In the genomic region with DNA sequence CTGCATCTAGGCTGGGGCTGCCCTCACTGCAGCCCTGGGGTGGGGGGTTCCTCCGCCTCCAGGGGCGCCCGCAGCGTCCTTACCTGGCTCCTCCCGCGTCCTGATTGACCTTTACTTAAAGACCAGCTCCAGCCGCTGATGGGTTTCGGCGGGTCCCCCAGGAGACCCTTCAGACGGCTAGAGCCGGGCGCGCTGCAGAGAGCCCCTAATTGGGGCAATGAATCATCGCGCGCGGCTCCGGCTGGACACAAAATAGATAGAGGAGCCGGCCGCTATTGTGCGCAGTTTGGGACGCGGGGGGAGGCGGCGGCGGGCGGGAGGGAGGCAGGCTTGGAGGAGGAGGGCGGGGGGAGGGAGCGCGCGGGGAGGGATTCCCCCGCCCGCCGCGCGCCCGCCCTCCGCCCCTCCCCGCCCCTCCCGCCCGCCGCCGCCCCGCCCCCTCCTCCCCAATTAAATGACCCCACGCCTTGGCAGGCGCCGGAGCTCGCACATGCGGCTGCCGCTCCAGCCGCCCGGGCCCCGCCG, we compare ENCODE assay signal across 8 cellular contexts. TPM values are rescaled to one million over a fixed set of nuclear protein-coding genes. Genes with fewer than 3 reads are reported as not detected.
DNase-seq lines count a peak whose midpoint lies in the region; ATAC-seq, FAIRE-seq and TF ChIP-seq lines count a peak whose summit lies in the region.

No MANE protein-coding gene starts in this region.

- WGBS in body of pancreas, 2 donors: 15% methylated on average over 22 of the region's 54 CpGs; no CpG with 5 or more reads in 1 of the 2 donors
- 1% methylated on average over 14 of the region's 54 CpGs for WGBS in HepG2 (ENCODE audit: low lambda C conversion rate)
- 4% methylated on average over 33 of the region's 54 CpGs for WGBS in urinary bladder

- H4K20me1 ChIP-seq in HepG2 (ENCODE audit: insufficient read depth, low read length): peaks cover 21% of the 10 kb centered on the region; the same call in 1 of the 2 replicates

- H3K4me2 ChIP-seq in HepG2 (ENCODE audit: low read depth, low read length): peak overlapping the region; percentile 83

- H3K4me1 ChIP-seq in body of pancreas (peaks cover 63% of the 10 kb centered on the region), HepG2 (ENCODE audit: insufficient read depth, low read length) (peaks cover 80% of the 10 kb centered on the region), urinary bladder (ENCODE audit: insufficient read depth) (peaks cover 2% of the 10 kb centered on the region)

- no TSS peak for BruUV-seq in HepG2 (replicated peaks; lab: Mats Ljungman, UMichigan)

- DNase-seq in AG09309 (ENCODE audit: low read depth) (no peak), H7 (peak; percentile 99), body of pancreas (peak; percentile 47 to 67 (median 55)), HepG2 (ENCODE audit: low spot score) (no peak)

- H3K36me3 ChIP-seq in H7 (replicated peaks; ENCODE audit: control insufficient read depth, insufficient read depth, low read length) (no peaks in the 10 kb centered on the region), body of pancreas (replicated peaks in 1 of 2; ENCODE audit: insufficient read depth in 1 of 2, low read depth in 2 of 2) (no peaks in the 10 kb centered on the region), HepG2 (replicated peaks in 1 of 2; ENCODE audit: control insufficient read depth in 1 of 2, insufficient read depth in 2 of 2, low read length in 2 of 2) (no peaks in the 10 kb centered on the region), urinary bladder (ENCODE audit: insufficient read depth) (no peaks in the 10 kb centered on the region)

- H3K27ac ChIP-seq in body of pancreas (peak overlapping the region in 2 of 4 donors; percentile 3 to 32), HepG2 (ENCODE audit: extremely low read length, insufficient read depth, low read length) (no peak overlapping the region), urinary bladder (ENCODE audit: low read depth) (no peak overlapping the region)

- ATAC-seq in body of pancreas (peak; percentile 13), HepG2 (no peak), GM19324 (IDR thresholded peaks at IDR 0.05; ENCODE audit: low FRiP score, unreplicated experiment) (no peak), GM18868 (IDR thresholded peaks at IDR 0.05; ENCODE audit: unreplicated experiment) (no peak), GM18909 (IDR thresholded peaks at IDR 0.05; ENCODE audit: poor library complexity, unreplicated experiment) (no peak)

- peak overlapping the region; percentile 13 for H3K4me3 ChIP-seq in AG09309 (ENCODE audit: control insufficient read depth, low read depth, low read length)
- peak overlapping the region; percentile 38 for H3K4me3 ChIP-seq in H7 (ENCODE audit: insufficient read depth, low read depth, low read length)
- H3K4me3 ChIP-seq in body of pancreas: no peak overlapping the region
- peak overlapping the region; percentile 37 to 70 (median 58) for H3K4me3 ChIP-seq in HepG2 (replicated peaks in 1 of 3; ENCODE audit: insufficient read depth in 1 of 3, low read depth in 2 of 3, low read length in 3 of 3)
- peak overlapping the region; percentile 60 for H3K4me3 ChIP-seq in urinary bladder (ENCODE audit: low read depth, low read length)

- H3K27me3 ChIP-seq in H7 (ENCODE audit: control insufficient read depth, insufficient read depth, low read length): peaks cover 11% of the 10 kb centered on the region
- no peaks in the 10 kb centered on the region for H3K27me3 ChIP-seq in body of pancreas
- peaks cover 13 to 49% of the 10 kb centered on the region in 2 experiments for H3K27me3 ChIP-seq in HepG2 (ENCODE audit: control insufficient read depth in 1 of 2, insufficient read depth in 2 of 2, low read length in 2 of 2)

- TF ChIP-seq EP300 in HepG2 (IDR thresholded peaks at IDR 0.05; ENCODE audit: low read depth in 2 of 2, low read length in 2 of 2) (no peak), HepG2 (CRISPR knock-in tag; IDR thresholded peaks at IDR 0.05; ENCODE audit: borderline replicate concordance) (no peak)

- TF ChIP-seq CTCF in AG09309 (IDR thresholded peaks at IDR 0.05; ENCODE audit: control insufficient read depth, insufficient read depth, low read depth, low read length, missing control alignments) (no peak), body of pancreas (IDR thresholded peaks at IDR 0.05) (no peak), HepG2 (CRISPR knock-in tag; IDR thresholded peaks at IDR 0.05) (no peak)

- H3K79me2 ChIP-seq in HepG2 (ENCODE audit: insufficient read depth, low read length): peaks cover 5% of the 10 kb centered on the region

- no peak for FAIRE-seq in HepG2 (lab: Jason Lieb, UNC)

- CTCF ChIA-PET in HepG2 (lab: Yijun Ruan, JAX; ENCODE audit: low intra/inter-chr PET ratio, low total read pairs): no interaction called here

- POLR2A ChIA-PET in HepG2 (lab: Yijun Ruan, JAX): interaction anchor here (0.6 to 6.6 kb wide), 3 partner anchors 9 to 138 kb away, joined by 3 to 47 read pairs (median 34); no protein-coding TSS in a partner anchor

- in situ Hi-C loops in HepG2 (cut with HindIII; ENCODE audit: extremely low pct_ligation_motif_present, low pct_unique_long_range_greater_than_20kb): no loop called here

- H3K9ac ChIP-seq in HepG2 (ENCODE audit: insufficient read depth, low read depth, low read length): no peak overlapping the region

- intact Hi-C loops in body of pancreas (cut with DNase I) (no loop called here), HepG2 (cut with micrococcal nuclease; ENCODE audit: unreplicated experiment) (no loop called here)

- TF ChIP-seq RAD21 in HepG2 (CRISPR knock-in tag; IDR thresholded peaks at IDR 0.05): no peak

- H2AFZ ChIP-seq in HepG2 (ENCODE audit: low read length): no peak overlapping the region

- TF ChIP-seq POLR2A in body of pancreas (IDR thresholded peaks at IDR 0.05) (no peak), HepG2 (IDR thresholded peaks at IDR 0.05; ENCODE audit: insufficient read depth in 1 of 2, low read depth in 2 of 2, low read length in 2 of 2) (no peak)

- H3K9me3 ChIP-seq in body of pancreas (no peaks in the 10 kb centered on the region), HepG2 (ENCODE audit: low read length) (no peaks in the 10 kb centered on the region)

TF ChIP-seq in HepG2, 621 proteins besides CTCF, POLR2A, EP300 and RAD21 (continues in another document):
- TF ChIP-seq POLR2AphosphoS2 (IDR thresholded peaks at IDR 0.05; ENCODE audit: low read depth, low read length): no peak
- TF ChIP-seq FOSL1 (CRISPR knock-in tag; IDR thresholded peaks at IDR 0.05; ENCODE audit: borderline replicate concordance): no peak
- TF ChIP-seq ZNF326 (CRISPR knock-in tag; IDR thresholded peaks at IDR 0.05; ENCODE audit: borderline replicate concordance): no peak
- no peak for TF ChIP-seq MIER2 (CRISPR knock-in tag; IDR thresholded peaks at IDR 0.05)
- no peak for TF ChIP-seq RBM22 (optimal IDR thresholded peaks at IDR 0.05; ENCODE audit: low read length)
- TF ChIP-seq HOXA5 (CRISPR knock-in tag; IDR thresholded peaks at IDR 0.05): no peak
- TF ChIP-seq MAFG (CRISPR knock-in tag; IDR thresholded peaks at IDR 0.05): no peak
- TF ChIP-seq, protein P1, sequence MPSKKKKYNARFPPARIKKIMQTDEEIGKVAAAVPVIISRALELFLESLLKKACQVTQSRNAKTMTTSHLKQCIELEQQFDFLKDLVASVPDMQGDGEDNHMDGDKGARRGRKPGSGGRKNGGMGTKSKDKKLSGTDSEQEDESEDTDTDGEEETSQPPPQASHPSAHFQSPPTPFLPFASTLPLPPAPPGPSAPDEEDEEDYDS (CRISPR knock-in tag; IDR thresholded peaks at IDR 0.05): no peak
- no peak for TF ChIP-seq JDP2 (CRISPR knock-in tag; IDR thresholded peaks at IDR 0.05; ENCODE audit: borderline replicate concordance)
- no peak for TF ChIP-seq ZNF430 (CRISPR knock-in tag; IDR thresholded peaks at IDR 0.05)
- TF ChIP-seq, protein P2, sequence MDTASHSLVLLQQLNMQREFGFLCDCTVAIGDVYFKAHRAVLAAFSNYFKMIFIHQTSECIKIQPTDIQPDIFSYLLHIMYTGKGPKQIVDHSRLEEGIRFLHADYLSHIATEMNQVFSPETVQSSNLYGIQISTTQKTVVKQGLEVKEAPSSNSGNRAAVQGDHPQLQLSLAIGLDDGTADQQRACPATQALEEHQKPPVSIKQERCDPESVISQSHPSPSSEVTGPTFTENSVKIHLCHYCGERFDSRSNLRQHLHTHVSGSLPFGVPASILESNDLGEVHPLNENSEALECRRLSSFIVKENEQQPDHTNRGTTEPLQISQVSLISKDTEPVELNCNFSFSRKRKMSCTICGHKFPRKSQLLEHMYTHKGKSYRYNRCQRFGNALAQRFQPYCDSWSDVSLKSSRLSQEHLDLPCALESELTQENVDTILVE (CRISPR knock-in tag; IDR thresholded peaks at IDR 0.05): peak; percentile 38; the same call in 1 of the 2 replicates

RNA-seq across cellular contexts. Expression of a gene that starts 56.5 kb away (rescaled TPM):
- total RNA-seq in H7 (2014; rRNA removed; shearing (Covaris generic)): not detected in 2 replicates
- total RNA-seq in body of pancreas: not detected
- total RNA-seq in HepG2 (2016; rRNA removed; fragmentation: Illumina TruSeq; extraction: Trizol): not detected in 2 replicates
- not detected in 2 replicates for total RNA-seq in HepG2 (2016; cell fraction: cytosol; rRNA removed; fragmentation: Illumina TruSeq; extraction: Trizol; ENCODE audit: low read depth)
- not detected in 2 replicates for total RNA-seq in HepG2 (2016; cell fraction: insoluble cytoplasmic fraction; rRNA removed; fragmentation: Illumina TruSeq; extraction: Trizol)
- not detected in 2 replicates for total RNA-seq in HepG2 (2016; cell fraction: membrane; rRNA removed; fragmentation: Illumina TruSeq; extraction: Trizol)
- total RNA-seq in HepG2 (2016; cell fraction: nucleus; rRNA removed; fragmentation: Illumina TruSeq; extraction: Trizol): not detected in 2 replicates
- polyA plus RNA-seq in HepG2 (2011; rRNA removed): not detected in 2 replicates
- not detected in 2 replicates for polyA plus RNA-seq in HepG2 (2011; cell fraction: cytosol; rRNA removed)
- polyA plus RNA-seq in HepG2 (2011; cell fraction: nucleus; rRNA removed): not detected in 2 replicates
- polyA plus RNA-seq in HepG2 (2012): not detected in 2 replicates
- polyA plus RNA-seq in HepG2 (2016; cell fraction: cytosol; fragmentation: Illumina TruSeq; extraction: Trizol; ENCODE audit: low read depth): not detected in 2 replicates
- polyA plus RNA-seq in HepG2 (2016; cell fraction: insoluble cytoplasmic fraction; fragmentation: Illumina TruSeq; extraction: Trizol; ENCODE audit: low read depth): not detected in 2 replicates
- not detected in 2 replicates for polyA plus RNA-seq in HepG2 (2016; cell fraction: membrane; fragmentation: Illumina TruSeq; extraction: Trizol; ENCODE audit: low read depth)
- polyA plus RNA-seq in HepG2 (2016; cell fraction: nucleus; fragmentation: Illumina TruSeq; extraction: Trizol; ENCODE audit: insufficient read depth, low read depth): not detected in 2 replicates
- polyA minus RNA-seq in HepG2 (2011; rRNA and poly(A)+ RNA removed; ENCODE audit: low replicate concordance): not detected in 2 replicates
- polyA minus RNA-seq in HepG2 (2011; cell fraction: cytosol; rRNA and poly(A)+ RNA removed): not detected in 2 replicates
- polyA minus RNA-seq in HepG2 (2011; cell fraction: nucleus; rRNA and poly(A)+ RNA removed): not detected in 2 replicates
- not detected for total RNA-seq in urinary bladder
- not detected for polyA plus RNA-seq in urinary bladder

Comparison
In these comparisons a context has a peak if more than half of its experiments do, and no peak if none do; other contexts are left out.
1. DNase-seq: peak in H7 (single experiment) and body of pancreas (4 of 4); none in AG09309 (single experiment) and HepG2 (single experiment).
2. H3K4me3 ChIP-seq: peak in AG09309 (single experiment), H7 (single experiment), HepG2 (3 of 3) and urinary bladder (single experiment); none in body of pancreas (0 of 2).